1 cellular context compared by ENCODE assay signal in genomic region chr12:116559330-116560080, GRCh38.
A peak's percentile ranks its signal among the peaks of the same experiment; 100 is the strongest.
TF ChIP-seq lines count a peak whose summit lies in the region.

TSS of gene MAP1LC3B2 (plus strand) at chr12:116559381. CDS start at chr12:116575943, 16,562 bp downstream.

TF ChIP-seq in HepG2, 621 proteins besides CTCF, POLR2A, EP300 and RAD21 (continued from another document and continues in another):
- no peak for TF ChIP-seq GLMP (CRISPR knock-in tag; IDR thresholded peaks at IDR 0.05; ENCODE audit: borderline replicate concordance)
- no peak for TF ChIP-seq ZNF225 (CRISPR knock-in tag; IDR thresholded peaks at IDR 0.05)
- TF ChIP-seq, protein P1, sequence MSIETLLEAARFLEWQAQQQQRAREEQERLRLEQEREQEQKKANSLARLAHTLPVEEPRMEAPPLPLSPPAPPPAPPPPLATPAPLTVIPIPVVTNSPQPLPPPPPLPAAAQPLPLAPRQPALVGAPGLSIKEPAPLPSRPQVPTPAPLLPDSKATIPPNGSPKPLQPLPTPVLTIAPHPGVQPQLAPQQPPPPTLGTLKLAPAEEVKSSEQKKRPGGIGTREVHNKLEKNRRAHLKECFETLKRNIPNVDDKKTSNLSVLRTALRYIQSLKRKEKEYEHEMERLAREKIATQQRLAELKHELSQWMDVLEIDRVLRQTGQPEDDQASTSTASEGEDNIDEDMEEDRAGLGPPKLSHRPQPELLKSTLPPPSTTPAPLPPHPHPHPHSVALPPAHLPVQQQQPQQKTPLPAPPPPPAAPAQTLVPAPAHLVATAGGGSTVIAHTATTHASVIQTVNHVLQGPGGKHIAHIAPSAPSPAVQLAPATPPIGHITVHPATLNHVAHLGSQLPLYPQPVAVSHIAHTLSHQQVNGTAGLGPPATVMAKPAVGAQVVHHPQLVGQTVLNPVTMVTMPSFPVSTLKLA (IDR thresholded peaks at IDR 0.05): no peak
- no peak for TF ChIP-seq SETDB1 (CRISPR knock-in tag; IDR thresholded peaks at IDR 0.05; ENCODE audit: borderline replicate concordance)
- no peak for TF ChIP-seq ATF1 (CRISPR knock-in tag; IDR thresholded peaks at IDR 0.05)
- no peak; the same call in 1 of the 2 replicates for TF ChIP-seq ARID4A (CRISPR knock-in tag; IDR thresholded peaks at IDR 0.05; ENCODE audit: borderline replicate concordance)
- 0 out of 2 replicates have a peak, but pooled peaks have one; percentile 38 for TF ChIP-seq MEF2D (CRISPR knock-in tag; IDR thresholded peaks at IDR 0.05)
- TF ChIP-seq ZNF414 (CRISPR knock-in tag; IDR thresholded peaks at IDR 0.05): no peak
- no peak for TF ChIP-seq ZNF772 (CRISPR knock-in tag; IDR thresholded peaks at IDR 0.05)
- TF ChIP-seq ZBTB20 (CRISPR knock-in tag; IDR thresholded peaks at IDR 0.05; ENCODE audit: borderline replicate concordance, low read depth): no peak
- peak; percentile 24; the same call in 1 of the 2 replicates for TF ChIP-seq MAX (IDR thresholded peaks at IDR 0.05)
- TF ChIP-seq ZNF292 (CRISPR knock-in tag; IDR thresholded peaks at IDR 0.05; ENCODE audit: borderline replicate concordance, low read depth): peak; percentile 66; the same call in 1 of the 2 replicates
- TF ChIP-seq BCL6 (CRISPR knock-in tag; IDR thresholded peaks at IDR 0.05): peak; percentile 31
- no peak for TF ChIP-seq DNMT3B (CRISPR knock-in tag; conservative IDR thresholded peaks at IDR 0.05)
- no peak for TF ChIP-seq JUN (CRISPR knock-in tag; IDR thresholded peaks at IDR 0.05)
- no peak for TF ChIP-seq ZNF567 (CRISPR knock-in tag; IDR thresholded peaks at IDR 0.05; ENCODE audit: borderline replicate concordance)
- no peak for TF ChIP-seq ZNF777 (CRISPR knock-in tag; IDR thresholded peaks at IDR 0.05)
- TF ChIP-seq CAMTA2 (CRISPR knock-in tag; IDR thresholded peaks at IDR 0.05; ENCODE audit: borderline replicate concordance): no peak
- no peak for TF ChIP-seq MAZ (IDR thresholded peaks at IDR 0.05; ENCODE audit: borderline replicate concordance, low read depth, low read length)
- no peak for TF ChIP-seq MAZ (CRISPR knock-in tag; IDR thresholded peaks at IDR 0.05; ENCODE audit: low read depth)
- TF ChIP-seq PRDM10 (CRISPR knock-in tag; IDR thresholded peaks at IDR 0.05; ENCODE audit: low read depth): no peak
- no peak for TF ChIP-seq KMT2A (CRISPR knock-in tag; IDR thresholded peaks at IDR 0.05)
- no peak for TF ChIP-seq DZIP1 (CRISPR knock-in tag; IDR thresholded peaks at IDR 0.05)
- no peak for TF ChIP-seq POGZ (CRISPR knock-in tag; IDR thresholded peaks at IDR 0.05)
- TF ChIP-seq NFE2L1 (CRISPR knock-in tag; IDR thresholded peaks at IDR 0.05; ENCODE audit: borderline replicate concordance): no peak
- TF ChIP-seq, protein P2, sequence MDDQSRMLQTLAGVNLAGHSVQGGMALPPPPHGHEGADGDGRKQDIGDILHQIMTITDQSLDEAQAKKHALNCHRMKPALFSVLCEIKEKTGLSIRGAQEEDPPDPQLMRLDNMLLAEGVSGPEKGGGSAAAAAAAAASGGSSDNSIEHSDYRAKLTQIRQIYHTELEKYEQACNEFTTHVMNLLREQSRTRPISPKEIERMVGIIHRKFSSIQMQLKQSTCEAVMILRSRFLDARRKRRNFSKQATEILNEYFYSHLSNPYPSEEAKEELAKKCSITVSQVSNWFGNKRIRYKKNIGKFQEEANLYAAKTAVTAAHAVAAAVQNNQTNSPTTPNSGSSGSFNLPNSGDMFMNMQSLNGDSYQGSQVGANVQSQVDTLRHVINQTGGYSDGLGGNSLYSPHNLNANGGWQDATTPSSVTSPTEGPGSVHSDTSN (CRISPR knock-in tag; IDR thresholded peaks at IDR 0.05; ENCODE audit: borderline replicate concordance): no peak
- TF ChIP-seq MEIS1 (CRISPR knock-in tag; IDR thresholded peaks at IDR 0.05; ENCODE audit: borderline replicate concordance): no peak
- TF ChIP-seq NR0B2 (CRISPR knock-in tag; IDR thresholded peaks at IDR 0.05): no peak
- TF ChIP-seq, protein P3, sequence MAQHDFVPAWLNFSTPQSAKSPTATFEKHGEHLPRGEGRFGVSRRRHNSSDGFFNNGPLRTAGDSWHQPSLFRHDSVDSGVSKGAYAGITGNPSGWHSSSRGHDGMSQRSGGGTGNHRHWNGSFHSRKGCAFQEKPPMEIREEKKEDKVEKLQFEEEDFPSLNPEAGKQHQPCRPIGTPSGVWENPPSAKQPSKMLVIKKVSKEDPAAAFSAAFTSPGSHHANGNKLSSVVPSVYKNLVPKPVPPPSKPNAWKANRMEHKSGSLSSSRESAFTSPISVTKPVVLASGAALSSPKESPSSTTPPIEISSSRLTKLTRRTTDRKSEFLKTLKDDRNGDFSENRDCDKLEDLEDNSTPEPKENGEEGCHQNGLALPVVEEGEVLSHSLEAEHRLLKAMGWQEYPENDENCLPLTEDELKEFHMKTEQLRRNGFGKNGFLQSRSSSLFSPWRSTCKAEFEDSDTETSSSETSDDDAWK (CRISPR knock-in tag; IDR thresholded peaks at IDR 0.05): no peak
- TF ChIP-seq ZNF12 (CRISPR knock-in tag; IDR thresholded peaks at IDR 0.05): no peak
- TF ChIP-seq TFE3 (CRISPR knock-in tag; IDR thresholded peaks at IDR 0.05): 0 out of 2 replicates have a peak, but pooled peaks have one; percentile 27
- TF ChIP-seq PHF8 (CRISPR knock-in tag; IDR thresholded peaks at IDR 0.05): no peak
- no peak for TF ChIP-seq NR2F2 (IDR thresholded peaks at IDR 0.05; ENCODE audit: borderline replicate concordance, low read depth)
- TF ChIP-seq REPIN1 (CRISPR knock-in tag; IDR thresholded peaks at IDR 0.05; ENCODE audit: borderline replicate concordance, low read depth): no peak
